In genomic region chr17:34234616-34235015, GRCh38 we compare ENCODE assay signal across 1 cellular context.
TF ChIP-seq lines count a peak whose summit lies in the region.

No MANE protein-coding gene starts in this region.

TF ChIP-seq in HepG2, 621 proteins besides CTCF, POLR2A, EP300 and RAD21:
- no peak for TF ChIP-seq NFRKB (IDR thresholded peaks at IDR 0.05)
- TF ChIP-seq NR2F2 (IDR thresholded peaks at IDR 0.05; ENCODE audit: borderline replicate concordance, low read depth): no peak
- TF ChIP-seq CENPX (CRISPR knock-in tag; IDR thresholded peaks at IDR 0.05): no peak
- TF ChIP-seq ZIK1 (CRISPR knock-in tag; IDR thresholded peaks at IDR 0.05; ENCODE audit: borderline replicate concordance, low read depth): no peak
- TF ChIP-seq, protein P1, sequence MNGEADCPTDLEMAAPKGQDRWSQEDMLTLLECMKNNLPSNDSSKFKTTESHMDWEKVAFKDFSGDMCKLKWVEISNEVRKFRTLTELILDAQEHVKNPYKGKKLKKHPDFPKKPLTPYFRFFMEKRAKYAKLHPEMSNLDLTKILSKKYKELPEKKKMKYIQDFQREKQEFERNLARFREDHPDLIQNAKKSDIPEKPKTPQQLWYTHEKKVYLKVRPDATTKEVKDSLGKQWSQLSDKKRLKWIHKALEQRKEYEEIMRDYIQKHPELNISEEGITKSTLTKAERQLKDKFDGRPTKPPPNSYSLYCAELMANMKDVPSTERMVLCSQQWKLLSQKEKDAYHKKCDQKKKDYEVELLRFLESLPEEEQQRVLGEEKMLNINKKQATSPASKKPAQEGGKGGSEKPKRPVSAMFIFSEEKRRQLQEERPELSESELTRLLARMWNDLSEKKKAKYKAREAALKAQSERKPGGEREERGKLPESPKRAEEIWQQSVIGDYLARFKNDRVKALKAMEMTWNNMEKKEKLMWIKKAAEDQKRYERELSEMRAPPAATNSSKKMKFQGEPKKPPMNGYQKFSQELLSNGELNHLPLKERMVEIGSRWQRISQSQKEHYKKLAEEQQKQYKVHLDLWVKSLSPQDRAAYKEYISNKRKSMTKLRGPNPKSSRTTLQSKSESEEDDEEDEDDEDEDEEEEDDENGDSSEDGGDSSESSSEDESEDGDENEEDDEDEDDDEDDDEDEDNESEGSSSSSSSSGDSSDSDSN (CRISPR knock-in tag; IDR thresholded peaks at IDR 0.05): no peak
- no peak for TF ChIP-seq KLF11 (CRISPR knock-in tag; IDR thresholded peaks at IDR 0.05)
